ENCODE assay signal across 1 cellular context in genomic region chr10:122421054-122421625, GRCh38.
TF ChIP-seq lines count a peak whose summit lies in the region.

No MANE protein-coding gene starts in this region.

TF ChIP-seq in SK-N-SH, 30 proteins besides CTCF, POLR2A, EP300 and RAD21 (continued from another document):
- TF ChIP-seq ZBTB33 (IDR thresholded peaks at IDR 0.05; ENCODE audit: borderline replicate concordance, low read depth) (no peak), POLR2AphosphoS5 (IDR thresholded peaks at IDR 0.05; ENCODE audit: low read depth, low read length) (no peak), MEF2A (IDR thresholded peaks at IDR 0.05; ENCODE audit: borderline replicate concordance, low read depth) (no peak), TEAD4 (IDR thresholded peaks at IDR 0.05; ENCODE audit: borderline replicate concordance, insufficient read depth) (no peak), NFIC (IDR thresholded peaks at IDR 0.05; ENCODE audit: borderline replicate concordance) (no peak), RXRA (IDR thresholded peaks at IDR 0.05; ENCODE audit: borderline replicate concordance, low read depth) (no peak), CHD2 (IDR thresholded peaks at IDR 0.05; ENCODE audit: low read length, partially characterized antibody) (no peak), MXI1 (IDR thresholded peaks at IDR 0.05; ENCODE audit: low read depth, low read length) (no peak), SIN3A (IDR thresholded peaks at IDR 0.05; ENCODE audit: borderline replicate concordance, low read depth, low read length) (no peak)
- TF ChIP-seq, protein P1, sequence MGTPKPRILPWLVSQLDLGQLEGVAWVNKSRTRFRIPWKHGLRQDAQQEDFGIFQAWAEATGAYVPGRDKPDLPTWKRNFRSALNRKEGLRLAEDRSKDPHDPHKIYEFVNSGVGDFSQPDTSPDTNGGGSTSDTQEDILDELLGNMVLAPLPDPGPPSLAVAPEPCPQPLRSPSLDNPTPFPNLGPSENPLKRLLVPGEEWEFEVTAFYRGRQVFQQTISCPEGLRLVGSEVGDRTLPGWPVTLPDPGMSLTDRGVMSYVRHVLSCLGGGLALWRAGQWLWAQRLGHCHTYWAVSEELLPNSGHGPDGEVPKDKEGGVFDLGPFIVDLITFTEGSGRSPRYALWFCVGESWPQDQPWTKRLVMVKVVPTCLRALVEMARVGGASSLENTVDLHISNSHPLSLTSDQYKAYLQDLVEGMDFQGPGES (IDR thresholded peaks at IDR 0.05; ENCODE audit: low read depth, low read length), result no peak
- TF ChIP-seq, protein P2, sequence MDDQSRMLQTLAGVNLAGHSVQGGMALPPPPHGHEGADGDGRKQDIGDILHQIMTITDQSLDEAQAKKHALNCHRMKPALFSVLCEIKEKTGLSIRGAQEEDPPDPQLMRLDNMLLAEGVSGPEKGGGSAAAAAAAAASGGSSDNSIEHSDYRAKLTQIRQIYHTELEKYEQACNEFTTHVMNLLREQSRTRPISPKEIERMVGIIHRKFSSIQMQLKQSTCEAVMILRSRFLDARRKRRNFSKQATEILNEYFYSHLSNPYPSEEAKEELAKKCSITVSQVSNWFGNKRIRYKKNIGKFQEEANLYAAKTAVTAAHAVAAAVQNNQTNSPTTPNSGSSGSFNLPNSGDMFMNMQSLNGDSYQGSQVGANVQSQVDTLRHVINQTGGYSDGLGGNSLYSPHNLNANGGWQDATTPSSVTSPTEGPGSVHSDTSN (IDR thresholded peaks at IDR 0.05), result no peak
- TF ChIP-seq, protein P3, sequence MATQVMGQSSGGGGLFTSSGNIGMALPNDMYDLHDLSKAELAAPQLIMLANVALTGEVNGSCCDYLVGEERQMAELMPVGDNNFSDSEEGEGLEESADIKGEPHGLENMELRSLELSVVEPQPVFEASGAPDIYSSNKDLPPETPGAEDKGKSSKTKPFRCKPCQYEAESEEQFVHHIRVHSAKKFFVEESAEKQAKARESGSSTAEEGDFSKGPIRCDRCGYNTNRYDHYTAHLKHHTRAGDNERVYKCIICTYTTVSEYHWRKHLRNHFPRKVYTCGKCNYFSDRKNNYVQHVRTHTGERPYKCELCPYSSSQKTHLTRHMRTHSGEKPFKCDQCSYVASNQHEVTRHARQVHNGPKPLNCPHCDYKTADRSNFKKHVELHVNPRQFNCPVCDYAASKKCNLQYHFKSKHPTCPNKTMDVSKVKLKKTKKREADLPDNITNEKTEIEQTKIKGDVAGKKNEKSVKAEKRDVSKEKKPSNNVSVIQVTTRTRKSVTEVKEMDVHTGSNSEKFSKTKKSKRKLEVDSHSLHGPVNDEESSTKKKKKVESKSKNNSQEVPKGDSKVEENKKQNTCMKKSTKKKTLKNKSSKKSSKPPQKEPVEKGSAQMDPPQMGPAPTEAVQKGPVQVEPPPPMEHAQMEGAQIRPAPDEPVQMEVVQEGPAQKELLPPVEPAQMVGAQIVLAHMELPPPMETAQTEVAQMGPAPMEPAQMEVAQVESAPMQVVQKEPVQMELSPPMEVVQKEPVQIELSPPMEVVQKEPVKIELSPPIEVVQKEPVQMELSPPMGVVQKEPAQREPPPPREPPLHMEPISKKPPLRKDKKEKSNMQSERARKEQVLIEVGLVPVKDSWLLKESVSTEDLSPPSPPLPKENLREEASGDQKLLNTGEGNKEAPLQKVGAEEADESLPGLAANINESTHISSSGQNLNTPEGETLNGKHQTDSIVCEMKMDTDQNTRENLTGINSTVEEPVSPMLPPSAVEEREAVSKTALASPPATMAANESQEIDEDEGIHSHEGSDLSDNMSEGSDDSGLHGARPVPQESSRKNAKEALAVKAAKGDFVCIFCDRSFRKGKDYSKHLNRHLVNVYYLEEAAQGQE (IDR thresholded peaks at IDR 0.05; ENCODE audit: low read depth, low read length), result no peak
